ENCODE assay signal across 1 cellular context in genomic region chr2:138931284-138932256, GRCh38.
TF ChIP-seq lines count a peak whose summit lies in the region.

No MANE protein-coding gene starts in this region.

TF ChIP-seq in GM23338, 12 proteins besides CTCF, POLR2A, EP300 and RAD21 (continued from another document):
- TF ChIP-seq REST (IDR thresholded peaks at IDR 0.05; ENCODE audit: unreplicated experiment) (no peak), JUNB (IDR thresholded peaks at IDR 0.05; ENCODE audit: unreplicated experiment) (no peak), STAT1 (IDR thresholded peaks at IDR 0.05; ENCODE audit: unreplicated experiment) (no peak), ETS1 (IDR thresholded peaks at IDR 0.05) (no peak), EZH2phosphoT487 (IDR thresholded peaks at IDR 0.05; ENCODE audit: unreplicated experiment) (no peak), ZNF114 (CRISPR knock-in tag; IDR thresholded peaks at IDR 0.05) (no peak), POLR2AphosphoS5 (IDR thresholded peaks at IDR 0.05; ENCODE audit: low read depth) (no peak)
